Comparison of ENCODE assay signal across 10 cellular contexts in genomic region chr1:157994704-157995540, GRCh38. TPM values are rescaled to one million over a fixed set of nuclear protein-coding genes. Genes with fewer than 3 reads are reported as not detected.
A peak's percentile ranks its signal among the peaks of the same experiment; 100 is the strongest.
DNase-seq lines count a peak whose midpoint lies in the region; ATAC-seq and TF ChIP-seq lines count a peak whose summit lies in the region.
"Had no signal": no experiment of that assay in that cellular context is flagged by ENCODE, and none has a peak within 500 bp of the region (broad histone marks: within the 10 kb centered on the region; RNA-seq: fewer than 3 reads in every experiment).

No MANE protein-coding gene starts in this region.

- H3K9me3 Mint-ChIP-seq in activated T-cell treated with anti-CD3 and anti-CD28 coated beads, Interleukin-2, amount 50 U/mL, for 4 hours: no peaks in the 10 kb centered on the region

- no peaks in the 10 kb centered on the region for H3K36me3 ChIP-seq in colonic mucosa
- H3K36me3 ChIP-seq in mesendoderm (ENCODE audit: control insufficient read depth, insufficient read depth, low read length): no peaks in the 10 kb centered on the region
- no peaks in the 10 kb centered on the region for H3K36me3 ChIP-seq in upper lobe of right lung

- no peak overlapping the region for H4K5ac ChIP-seq in mesendoderm (ENCODE audit: low read length)

- peak overlapping the region; percentile 44 for H3K27ac ChIP-seq in colonic mucosa
- no peak overlapping the region for H3K27ac ChIP-seq in mesendoderm (ENCODE audit: low read depth, low read length)
- peak overlapping the region; percentile 26 for H3K27ac ChIP-seq in upper lobe of right lung
- H3K27ac ChIP-seq in substantia nigra (ENCODE audit: low read depth, low read length, poor library complexity, severe bottlenecking): no peak overlapping the region

- no peak for ATAC-seq in activated T-cell treated with anti-CD3 and anti-CD28 coated beads, Interleukin-2, amount 50 U/mL, for 4 hours
- ATAC-seq in upper lobe of right lung (peak; percentile 5), HG03025 (IDR thresholded peaks at IDR 0.05; ENCODE audit: low FRiP score, unreplicated experiment) (no peak)

- H3K79me2 ChIP-seq in mesendoderm (ENCODE audit: control insufficient read depth, insufficient read depth, low read length): peaks cover 55% of the 10 kb centered on the region

- peak overlapping the region; percentile 75 for H3K56ac ChIP-seq in mesendoderm (ENCODE audit: low read length)

- peaks cover 52% of the 10 kb centered on the region for H3K27me3 Mint-ChIP-seq in activated T-cell treated with anti-CD3 and anti-CD28 coated beads, Interleukin-2, amount 50 U/mL, for 4 hours (ENCODE audit: low read depth)

- peak overlapping the region; percentile 24 for H3K18ac ChIP-seq in mesendoderm (ENCODE audit: low read length)

- H3K9me3 ChIP-seq in colonic mucosa (no peaks in the 10 kb centered on the region), upper lobe of right lung (no peaks in the 10 kb centered on the region)

- peaks cover 26% of the 10 kb centered on the region for H3K79me1 ChIP-seq in mesendoderm (ENCODE audit: low read length)

- H3K36me3 Mint-ChIP-seq in activated T-cell treated with anti-CD3 and anti-CD28 coated beads, Interleukin-2, amount 50 U/mL, for 4 hours (ENCODE audit: insufficient read depth): no peaks in the 10 kb centered on the region

- WGBS in mesendoderm (ENCODE audit: extremely low coverage, insufficient coverage, low lambda C conversion rate): no CpG with 5 or more reads among the region's 13 CpGs

- no peaks in the 10 kb centered on the region for H3K27me3 ChIP-seq in colonic mucosa
- no peaks in the 10 kb centered on the region for H3K27me3 ChIP-seq in mesendoderm (ENCODE audit: insufficient read depth, low read length, poor library complexity)
- H3K27me3 ChIP-seq in upper lobe of right lung: peaks cover 6% of the 10 kb centered on the region

- H3K4me3 Mint-ChIP-seq in activated T-cell treated with anti-CD3 and anti-CD28 coated beads, Interleukin-2, amount 50 U/mL, for 4 hours: peak overlapping the region; percentile 7

- intact Hi-C loops in colonic mucosa (cut with DNase I): loop anchor here (5.0 kb wide), 1 partner anchor 42 kb away; no protein-coding TSS in a partner anchor
- intact Hi-C loops in upper lobe of right lung (cut with DNase I): loop anchor here (5.0 kb wide), 2 partner anchors 42 to 97 kb away; no protein-coding TSS in a partner anchor

- H3K4ac ChIP-seq in mesendoderm (ENCODE audit: low read depth, low read length): peak overlapping the region; percentile 97

- peak overlapping the region; percentile 55 for H3K4me2 ChIP-seq in mesendoderm (ENCODE audit: low read length)

- H3K4me3 ChIP-seq in colonic mucosa (peak overlapping the region; percentile 69), mesendoderm (ENCODE audit: low read length) (peak overlapping the region; percentile 2), upper lobe of right lung (peak overlapping the region; percentile 81)

- H3K4me1 ChIP-seq in colonic mucosa: no peaks in the 10 kb centered on the region
- H3K4me1 ChIP-seq in mesendoderm (ENCODE audit: control insufficient read depth, low read depth, low read length): peaks cover 21% of the 10 kb centered on the region
- peaks cover 18% of the 10 kb centered on the region for H3K4me1 ChIP-seq in upper lobe of right lung

- H3K9ac ChIP-seq in colonic mucosa (ENCODE audit: low read depth in 2 of 2, low read length in 2 of 2): peak overlapping the region; percentile 42 to 59
- peak overlapping the region; percentile 59 for H3K9ac ChIP-seq in mesendoderm (ENCODE audit: low read length)

- no peak overlapping the region for H2BK15ac ChIP-seq in mesendoderm (replicated peaks; ENCODE audit: low read depth)

- H4K8ac ChIP-seq in mesendoderm (ENCODE audit: low read depth, low read length): no peak overlapping the region

- H3K4me1 Mint-ChIP-seq in activated T-cell treated with anti-CD3 and anti-CD28 coated beads, Interleukin-2, amount 50 U/mL, for 4 hours (ENCODE audit: low read depth): peaks cover 6% of the 10 kb centered on the region

- TF ChIP-seq CTCF in colonic mucosa (IDR thresholded peaks at IDR 0.05) (no peak), upper lobe of right lung (IDR thresholded peaks at IDR 0.05) (no peak)

- no peak overlapping the region for H2BK120ac ChIP-seq in mesendoderm (ENCODE audit: low read depth, low read length)

- H3K23ac ChIP-seq in mesendoderm (ENCODE audit: low read length): peak overlapping the region; percentile 83

- DNase-seq in activated T-cell treated with anti-CD3 and anti-CD28 coated beads, Interleukin-2, amount 50 U/mL, for 4 hours: no peak
- no peak for DNase-seq in activated T-cell treated with anti-CD3 and anti-CD28 coated beads, Interleukin-2, amount 50 U/mL, for 48 hours
- DNase-seq in colonic mucosa (no peak), mesendoderm (no peak), upper lobe of right lung (no peak), substantia nigra (lab: John Stamatoyannopoulos, UW) (no peak)
- DNase-seq in activated CD8-positive, alpha-beta memory T cell treated with anti-CD3 and anti-CD28 coated beads, Interleukin-2, amount 50 U/mL, for 4 hours: no peak
- DNase-seq: activated naive CD4-positive, alpha-beta T cell treated with Interleukin-2 at 50 U/mL for 16 hours; NCI-H2029 had no signal

- peak overlapping the region; percentile 79 for H2AK5ac ChIP-seq in mesendoderm (ENCODE audit: low read length)

- H2BK5ac ChIP-seq in mesendoderm (ENCODE audit: low read length): peak overlapping the region; percentile 17

RNA-seq across cellular contexts. Expression of gene KIRREL1, which starts 1.5 kb away (rescaled TPM):
- under 1 TPM; 0.15 to 0.29 (median 0.16) TPM for total RNA-seq in activated T-cell treated with anti-CD3 and anti-CD28 coated beads, Interleukin-2, amount 50 U/mL, for 4 hours
- total RNA-seq in colonic mucosa (10 to 100 TPM in 1 of 2 donors, 1 to 10 TPM in 1; 5.8 to 12.8 TPM), upper lobe of right lung (40.8 TPM)
- polyA plus RNA-seq in mesendoderm (2013, experiment 1 of 2): 19.9 TPM
- 19.5 TPM for polyA plus RNA-seq in mesendoderm (2013, experiment 2 of 2)

Comparison
In these comparisons a context has a peak if more than half of its experiments do, and no peak if none do; other contexts are left out.
1. H3K27ac ChIP-seq: peak in colonic mucosa (single experiment) and upper lobe of right lung (single experiment); none in mesendoderm (single experiment) and substantia nigra (single experiment).
2. H3K4me3 ChIP-seq: peak in every context shown above with its lines; median percentile 81 in upper lobe of right lung; 69 in colonic mucosa; 2 in mesendoderm.
3. RNA of gene KIRREL1, which starts 1.5 kb away (total RNA-seq): 40.8 TPM in upper lobe of right lung (single experiment) and 5.8 to 12.8 TPM in colonic mucosa; 0.15 to 0.29 TPM in activated T-cell treated with anti-CD3 and anti-CD28 coated beads, Interleukin-2, amount 50 U/mL, for 4 hours; every median in the first group is over 4 times any median in the second.